8 cellular contexts compared by ENCODE assay signal in genomic region chr9:92138157-92138959, GRCh38.
DNase-seq lines count a peak whose midpoint lies in the region; ATAC-seq and TF ChIP-seq lines count a peak whose summit lies in the region.

No MANE protein-coding gene starts in this region.

- ATAC-seq in GM18907 (IDR thresholded peaks at IDR 0.05; ENCODE audit: unreplicated experiment): no peak

- peak; percentile 77 for DNase-seq in NCI-H2196 (lab: John Stamatoyannopoulos, UW; ENCODE audit: unreplicated experiment)
- no peak for DNase-seq in NCI-H2196 treated with DMSO at 0.1 percent for 48 hours (lab: John Stamatoyannopoulos, UW; ENCODE audit: unreplicated experiment)
- peak; percentile 73 for DNase-seq in NB4 (ENCODE audit: low read depth)
- DNase-seq in activated CD4-positive, CD25-positive, alpha-beta regulatory T cell treated with anti-CD3 and anti-CD28 coated beads, Interleukin-2, amount 50 U/mL, for 72 hours: peak; percentile 87
- peak; percentile 62 to 69 for DNase-seq in cardiac fibroblast (ENCODE audit: low read depth in 2 of 2)
- peak; percentile 85 for DNase-seq in left kidney (ENCODE audit: low read depth, low spot score)
- DNase-seq in stimulated activated CD4-positive, alpha-beta T cell treated with anti-CD3 and anti-CD28 coated beads, Interleukin-4, amount 100 ng/mL, for 4 hours: peak; percentile 45 to 77

- TF ChIP-seq CTCF in NB4 (IDR thresholded peaks at IDR 0.05; ENCODE audit: low read depth, low read length): peak; percentile 63
- TF ChIP-seq CTCF in cardiac fibroblast (IDR thresholded peaks at IDR 0.05; ENCODE audit: low read depth, low read length): peak; percentile 86

- no peak for TF ChIP-seq POLR2A in NB4 (IDR thresholded peaks at IDR 0.05; ENCODE audit: extremely low read depth, insufficient read length)

- no peak overlapping the region for H3K4me3 ChIP-seq in NB4 (ENCODE audit: low read depth, low read length)
- no peak overlapping the region for H3K4me3 ChIP-seq in cardiac fibroblast (replicated peaks in 1 of 2; ENCODE audit: low read depth in 2 of 2, low read length in 2 of 2)
